Comparison of ENCODE assay signal across 23 cellular contexts in genomic region chr12:45969084-45969483, GRCh38. TPM values are rescaled to one million over a fixed set of nuclear protein-coding genes. Genes with fewer than 3 reads are reported as not detected.
DNase-seq lines count a peak whose midpoint lies in the region; ATAC-seq lines count a peak whose summit lies in the region.
"Had no signal": no experiment of that assay in that cellular context is flagged by ENCODE, and none has a peak within 500 bp of the region (broad histone marks: within the 10 kb centered on the region; RNA-seq: fewer than 3 reads in every experiment).

No MANE protein-coding gene starts in this region.

- peaks cover 16% of the 10 kb centered on the region for H3K36me3 ChIP-seq in adipocyte (ENCODE audit: control insufficient read depth, insufficient read depth, low read length, severe bottlenecking)

- no peak overlapping the region for H3K4me3 Mint-ChIP-seq in activated CD4-positive, alpha-beta T cell treated with anti-CD3 and anti-CD28 coated beads, Interleukin-2, amount 10 ng/mL, durations not matched to agents 7 days and 5 days
- H3K4me3 Mint-ChIP-seq in memory B cell, result no peak overlapping the region
- H3K4me3 Mint-ChIP-seq in stimulated activated effector memory CD8-positive, alpha-beta T cell treated with anti-CD3 and anti-CD28 coated beads, Interleukin-12 subunit alpha, Interleukin-12 subunit beta, amount 100 ng/mL, for 72 hours, result no peak overlapping the region
- H3K4me3 Mint-ChIP-seq: activated B cell treated with CpG ODN at 0.5 μM for 24 hours; activated naive CD8-positive, alpha-beta T cell treated with anti-CD3 and anti-CD28 coated beads, Interleukin-2, amount 50 U/mL, for 24 hours; T-helper 2 cell treated with Interferon-gamma antibody and Interleukin-4, amounts not matched to agents 5 μg/mL and 100 μg/mL, for 36 hours had no signal

- peak overlapping the region; percentile 63 for H3K27ac Mint-ChIP-seq in activated CD4-positive, alpha-beta T cell treated with anti-CD3 and anti-CD28 coated beads, Interleukin-2, amount 10 ng/mL, durations not matched to agents 7 days and 5 days
- H3K27ac Mint-ChIP-seq in memory B cell, result peak overlapping the region; percentile 32
- peak overlapping the region; percentile 9 for H3K27ac Mint-ChIP-seq in stimulated activated effector memory CD8-positive, alpha-beta T cell treated with anti-CD3 and anti-CD28 coated beads, Interleukin-12 subunit alpha, Interleukin-12 subunit beta, amount 100 ng/mL, for 72 hours
- H3K27ac Mint-ChIP-seq: activated B cell treated with CpG ODN at 0.5 μM for 24 hours; activated naive CD8-positive, alpha-beta T cell treated with anti-CD3 and anti-CD28 coated beads, Interleukin-2, amount 50 U/mL, for 24 hours; T-helper 2 cell treated with Interferon-gamma antibody and Interleukin-4, amounts not matched to agents 5 μg/mL and 100 μg/mL, for 36 hours had no signal

- no peak overlapping the region for H3K4me3 ChIP-seq in adipocyte (ENCODE audit: low read length)
- H3K4me3 ChIP-seq: SJCRH30, stomach, upper lobe of left lung had no signal

- H3K9me3 Mint-ChIP-seq in activated CD4-positive, alpha-beta T cell treated with anti-CD3 and anti-CD28 coated beads, Interleukin-2, amount 10 ng/mL, durations not matched to agents 7 days and 5 days, result peaks cover 10% of the 10 kb centered on the region
- H3K9me3 Mint-ChIP-seq in memory B cell, result peaks cover 1% of the 10 kb centered on the region
- no peaks in the 10 kb centered on the region for H3K9me3 Mint-ChIP-seq in stimulated activated effector memory CD8-positive, alpha-beta T cell treated with anti-CD3 and anti-CD28 coated beads, Interleukin-12 subunit alpha, Interleukin-12 subunit beta, amount 100 ng/mL, for 72 hours
- H3K9me3 Mint-ChIP-seq: activated B cell treated with CpG ODN at 0.5 μM for 24 hours had no signal

- POLR2A ChIA-PET in activated CD4-positive, alpha-beta T cell treated with anti-CD3 and anti-CD28 coated beads, Interleukin-2, amount 10 ng/mL, durations not matched to agents 7 days and 5 days (lab: Charles Lee), result no interaction called here

- CTCF ChIA-PET in activated CD4-positive, alpha-beta T cell treated with anti-CD3 and anti-CD28 coated beads, Interleukin-2, amount 10 ng/mL, durations not matched to agents 7 days and 5 days (lab: Charles Lee), result interaction anchor here (0.8 kb wide), 1 partner anchor 15 kb away, joined by 3 read pairs; no protein-coding TSS in a partner anchor

- no peaks in the 10 kb centered on the region for H3K27me3 Mint-ChIP-seq in activated CD4-positive, alpha-beta T cell treated with anti-CD3 and anti-CD28 coated beads, Interleukin-2, amount 10 ng/mL, durations not matched to agents 7 days and 5 days
- no peaks in the 10 kb centered on the region for H3K27me3 Mint-ChIP-seq in memory B cell
- H3K27me3 Mint-ChIP-seq: activated B cell treated with CpG ODN at 0.5 μM for 24 hours; activated naive CD8-positive, alpha-beta T cell treated with anti-CD3 and anti-CD28 coated beads, Interleukin-2, amount 50 U/mL, for 24 hours had no signal

- peaks cover 52% of the 10 kb centered on the region for H3K36me3 Mint-ChIP-seq in activated CD4-positive, alpha-beta T cell treated with anti-CD3 and anti-CD28 coated beads, Interleukin-2, amount 10 ng/mL, durations not matched to agents 7 days and 5 days (ENCODE audit: low read depth)
- peaks cover 26% of the 10 kb centered on the region for H3K36me3 Mint-ChIP-seq in memory B cell
- peaks cover 53% of the 10 kb centered on the region for H3K36me3 Mint-ChIP-seq in stimulated activated effector memory CD8-positive, alpha-beta T cell treated with anti-CD3 and anti-CD28 coated beads, Interleukin-12 subunit alpha, Interleukin-12 subunit beta, amount 100 ng/mL, for 72 hours

- peaks cover 64% of the 10 kb centered on the region for H3K4me1 ChIP-seq in adipocyte (ENCODE audit: control insufficient read depth, insufficient read depth, low read length)

- H3K9me3 ChIP-seq in adipocyte (ENCODE audit: control insufficient read depth, low read length), result no peaks in the 10 kb centered on the region
- H3K9me3 ChIP-seq: SJCRH30, stomach, upper lobe of left lung had no signal

- ATAC-seq in memory B cell (ENCODE audit: low read depth), result no peak
- no peak for ATAC-seq in stimulated activated effector memory CD8-positive, alpha-beta T cell treated with anti-CD3 and anti-CD28 coated beads, Interleukin-12 subunit alpha, Interleukin-12 subunit beta, amount 100 ng/mL, for 72 hours
- no peak for ATAC-seq in activated CD4-positive, CD25-positive, alpha-beta regulatory T cell treated with anti-CD3 and anti-CD28 coated beads, Interleukin-2, amount 50 U/mL, for 24 hours
- ATAC-seq: activated naive CD8-positive, alpha-beta T cell treated with anti-CD3 and anti-CD28 coated beads, Interleukin-2, amount 50 U/mL, for 24 hours; left lobe of liver; PC-3; sciatic nerve had no signal

- peaks cover 28% of the 10 kb centered on the region for H3K4me1 Mint-ChIP-seq in activated CD4-positive, alpha-beta T cell treated with anti-CD3 and anti-CD28 coated beads, Interleukin-2, amount 10 ng/mL, durations not matched to agents 7 days and 5 days
- peaks cover 32% of the 10 kb centered on the region for H3K4me1 Mint-ChIP-seq in memory B cell
- H3K4me1 Mint-ChIP-seq in stimulated activated effector memory CD8-positive, alpha-beta T cell treated with anti-CD3 and anti-CD28 coated beads, Interleukin-12 subunit alpha, Interleukin-12 subunit beta, amount 100 ng/mL, for 72 hours, result peaks cover 58% of the 10 kb centered on the region

- no peaks in the 10 kb centered on the region for H3K27me3 ChIP-seq in adipocyte (replicated peaks; ENCODE audit: control insufficient read depth, insufficient read depth, low read length)
- H3K27me3 ChIP-seq: SJCRH30, stomach, upper lobe of left lung had no signal

- no peak for DNase-seq in activated CD4-positive, alpha-beta T cell treated with anti-CD3 and anti-CD28 coated beads, Interleukin-2, amount 10 ng/mL, durations not matched to agents 7 days and 5 days
- DNase-seq in activated CD4-positive, alpha-beta T cell treated with anti-CD3 and anti-CD28 coated beads, Interleukin-2, amount 50 U/mL, for 4 hours, result no peak
- DNase-seq in adipocyte (ENCODE audit: low read depth), result peak; percentile 80
- DNase-seq in memory B cell (ENCODE audit: low spot score in 2 of 2), result no peak
- no peak for DNase-seq in stimulated activated effector memory CD8-positive, alpha-beta T cell treated with anti-CD3 and anti-CD28 coated beads, Interleukin-12 subunit alpha, Interleukin-12 subunit beta, amount 100 ng/mL, for 72 hours (ENCODE audit: low spot score in 2 of 2)
- DNase-seq in activated CD8-positive, alpha-beta memory T cell treated with anti-CD3 and anti-CD28 coated beads, Interleukin-2, amount 50 U/mL, for 48 hours, result no peak
- no peak for DNase-seq in activated naive CD4-positive, alpha-beta T cell treated with Interleukin-2 at 50 U/mL for 16 hours
- DNase-seq: 8988T; activated B cell treated with CpG ODN at 0.5 μM for 24 hours; activated naive CD8-positive, alpha-beta T cell treated with anti-CD3 and anti-CD28 coated beads, Interleukin-2, amount 50 U/mL, for 24 hours; glutamatergic neuron; MM.1S; NCI-H146; NCI-H82; PC-3; stimulated activated CD4-positive, alpha-beta T cell treated with anti-CD3 and anti-CD28 coated beads, Interleukin-2, amount 100 ng/mL, for 24 hours; stomach had no signal

- no peak overlapping the region for H3K9ac ChIP-seq in adipocyte (ENCODE audit: low read length)

RNA-seq across cellular contexts. Expression of gene SCAF11, which starts 21.3 kb away (rescaled TPM):
- total RNA-seq in activated CD4-positive, alpha-beta T cell treated with anti-CD3 and anti-CD28 coated beads, Interleukin-2, amount 10 ng/mL, durations not matched to agents 7 days and 5 days, result 100 to 1,000 TPM; 134 to 140 TPM

Comparison
In these comparisons a context has a peak if more than half of its experiments do, and no peak if none do; other contexts are left out.
1. H3K27ac Mint-ChIP-seq: peak in every context shown above with its lines; median percentile 63 in activated CD4-positive, alpha-beta T cell treated with anti-CD3 and anti-CD28 coated beads, Interleukin-2, amount 10 ng/mL, durations not matched to agents 7 days and 5 days; 32 in memory B cell; 9 in stimulated activated effector memory CD8-positive, alpha-beta T cell treated with anti-CD3 and anti-CD28 coated beads, Interleukin-12 subunit alpha, Interleukin-12 subunit beta, amount 100 ng/mL, for 72 hours.